In genomic region chr19:2543072-2543462, GRCh38 we compare ENCODE assay signal across 8 cellular contexts.
DNase-seq lines count a peak whose midpoint lies in the region; ATAC-seq and TF ChIP-seq lines count a peak whose summit lies in the region.
"Not testable (repeated sequence)": the region's sequence is repeated elsewhere in the genome, so short reads cannot be mapped to it uniquely, and the experiment has no call there.

No MANE protein-coding gene starts in this region.

- peak overlapping the region; percentile 55 to 85 (median 70) for H3K4me3 Mint-ChIP-seq in T-cell
- peak overlapping the region; percentile 75 for H3K4me3 Mint-ChIP-seq in activated naive CD8-positive, alpha-beta T cell treated with anti-CD3 and anti-CD28 coated beads, Interleukin-2, amount 10 ng/mL, durations not matched to agents 7 days and 5 days
- H3K4me3 Mint-ChIP-seq in effector memory CD8-positive, alpha-beta T cell = peak overlapping the region; percentile 35 to 84
- H3K4me3 Mint-ChIP-seq in immature natural killer cell = peak overlapping the region; percentile 62 to 76 (median 73)
- peak overlapping the region; percentile 68 for H3K4me3 Mint-ChIP-seq in nephron progenitor cell
- H3K4me3 Mint-ChIP-seq in stimulated activated naive B cell treated with anti-CD40 and anti-IgM and Interleukin-4, amounts not matched to agents 10 μg/mL and 1 μg/mL and 100 μg/mL, for 72 hours = peak overlapping the region; percentile 80 to 86

- not testable (repeated sequence) for H3K4me3 ChIP-seq in A673 (ENCODE audit: low read depth, low read length, poor library complexity, severe bottlenecking); HL-60 (replicated peaks; ENCODE audit: insufficient read depth, low read length)

- not testable (repeated sequence) for H3K36me3 Mint-ChIP-seq in T-cell; activated naive CD8-positive, alpha-beta T cell treated with anti-CD3 and anti-CD28 coated beads, Interleukin-2, amount 10 ng/mL, durations not matched to agents 7 days and 5 days; effector memory CD8-positive, alpha-beta T cell (ENCODE audit: insufficient read depth); immature natural killer cell; nephron progenitor cell (ENCODE audit: low read depth); stimulated activated naive B cell treated with anti-CD40 and anti-IgM and Interleukin-4, amounts not matched to agents 10 μg/mL and 1 μg/mL and 100 μg/mL, for 72 hours

- peaks cover 19 to 29% (median 25%) of the 10 kb centered on the region in 3 donors for H3K4me1 Mint-ChIP-seq in T-cell
- peaks cover 15% of the 10 kb centered on the region for H3K4me1 Mint-ChIP-seq in activated naive CD8-positive, alpha-beta T cell treated with anti-CD3 and anti-CD28 coated beads, Interleukin-2, amount 10 ng/mL, durations not matched to agents 7 days and 5 days
- H3K4me1 Mint-ChIP-seq in effector memory CD8-positive, alpha-beta T cell (ENCODE audit: low read depth in 2 of 2) = peaks cover 9 to 12% of the 10 kb centered on the region in 2 donors
- peaks cover 26 to 33% of the 10 kb centered on the region in 2 donors for H3K4me1 Mint-ChIP-seq in immature natural killer cell
- H3K4me1 Mint-ChIP-seq in nephron progenitor cell = peaks cover 56% of the 10 kb centered on the region
- peaks cover 32 to 51% of the 10 kb centered on the region in 2 donors for H3K4me1 Mint-ChIP-seq in stimulated activated naive B cell treated with anti-CD40 and anti-IgM and Interleukin-4, amounts not matched to agents 10 μg/mL and 1 μg/mL and 100 μg/mL, for 72 hours

- peak in 2 of 4 experiments; percentile 5 to 6 for ATAC-seq in T-cell (replicated peaks in 1 of 4)
- not testable (repeated sequence) for ATAC-seq in activated naive CD8-positive, alpha-beta T cell treated with anti-CD3 and anti-CD28 coated beads, Interleukin-2, amount 10 ng/mL, durations not matched to agents 7 days and 5 days (ENCODE audit: low read depth); effector memory CD8-positive, alpha-beta T cell (replicated peaks); stimulated activated naive B cell treated with anti-CD40 and anti-IgM and Interleukin-4, amounts not matched to agents 10 μg/mL and 1 μg/mL and 100 μg/mL, for 72 hours (replicated peaks)

- CTCF ChIA-PET in A673 (lab: Charles Lee) = interaction anchor here (0.5 to 0.6 kb wide), 2 partner anchors 174 to 565 kb away, joined by 5 to 6 read pairs; no protein-coding TSS in a partner anchor
- CTCF ChIA-PET in T-cell (lab: Charles Lee) = interaction anchor here in 1 of 2 donors (0.7 kb wide), 1 partner anchor 211 kb away, joined by 4 read pairs; no protein-coding TSS in a partner anchor

- peak overlapping the region; percentile 88 for H3K27ac ChIP-seq in A673 (ENCODE audit: low read depth, low read length, poor library complexity, severe bottlenecking)
- H3K27ac ChIP-seq in HL-60 (replicated peaks) = peak overlapping the region; percentile 94

- H3K27ac Mint-ChIP-seq in T-cell (peak overlapping the region; percentile 65 to 84), immature natural killer cell (peak overlapping the region; percentile 58 to 87 (median 80)), nephron progenitor cell (peak overlapping the region; percentile 99)
- H3K27ac Mint-ChIP-seq in activated naive CD8-positive, alpha-beta T cell treated with anti-CD3 and anti-CD28 coated beads, Interleukin-2, amount 10 ng/mL, durations not matched to agents 7 days and 5 days = peak overlapping the region; percentile 90
- peak overlapping the region in 1 of 2 donors; percentile 78 for H3K27ac Mint-ChIP-seq in effector memory CD8-positive, alpha-beta T cell
- peak overlapping the region; percentile 82 for H3K27ac Mint-ChIP-seq in stimulated activated naive B cell treated with anti-CD40 and anti-IgM and Interleukin-4, amounts not matched to agents 10 μg/mL and 1 μg/mL and 100 μg/mL, for 72 hours

- not testable (repeated sequence) for H3K27me3 ChIP-seq in A673 (replicated peaks; ENCODE audit: insufficient read depth, low read depth, low read length, poor library complexity); HL-60 (ENCODE audit: insufficient read depth, poor library complexity, severe bottlenecking)

- H3K9me3 ChIP-seq in A673 (ENCODE audit: low read depth, low read length, poor library complexity, severe bottlenecking) = not testable (repeated sequence)

- intact Hi-C loops in A673 (cut with micrococcal nuclease; ENCODE audit: unreplicated experiment) = loop anchor here (5.0 kb wide), 1 partner anchor 66 kb away; the partner anchor contains the start of gene GADD45B

- not testable (repeated sequence) for BruUV-seq in A673 (replicated peaks; lab: Mats Ljungman, UMichigan)

- POLR2A ChIA-PET in A673 (lab: Charles Lee; ENCODE audit: low non-redundant PET) = not testable (repeated sequence)
- POLR2A ChIA-PET in T-cell (lab: Charles Lee) = interaction anchor here in 1 of 2 donors (0.7 kb wide), 1 partner anchor 74 kb away, joined by 8 read pairs; no protein-coding TSS in a partner anchor
- POLR2A ChIA-PET in activated naive CD8-positive, alpha-beta T cell treated with anti-CD3 and anti-CD28 coated beads, Interleukin-2, amount 10 ng/mL, durations not matched to agents 7 days and 5 days (lab: Charles Lee) = interaction anchor here (0.7 to 4.6 kb wide), 13 partner anchors 9 to 86 kb away, joined by 3 to 75 read pairs (median 7); partner anchors contain the start of genes GADD45B and LMNB2

- DNase-seq in A673 (ENCODE audit: low spot score); HL-60 (ENCODE audit: low read depth in 1 of 2, low spot score in 1 of 2); T-cell; activated naive CD8-positive, alpha-beta T cell treated with anti-CD3 and anti-CD28 coated beads, Interleukin-2, amount 10 ng/mL, durations not matched to agents 7 days and 5 days; effector memory CD8-positive, alpha-beta T cell; immature natural killer cell; nephron progenitor cell; stimulated activated naive B cell treated with anti-CD40 and anti-IgM and Interleukin-4, amounts not matched to agents 10 μg/mL and 1 μg/mL and 100 μg/mL, for 72 hours: not testable (repeated sequence)

- H3K9me3 Mint-ChIP-seq in T-cell; activated naive CD8-positive, alpha-beta T cell treated with anti-CD3 and anti-CD28 coated beads, Interleukin-2, amount 10 ng/mL, durations not matched to agents 7 days and 5 days; effector memory CD8-positive, alpha-beta T cell; immature natural killer cell; nephron progenitor cell; stimulated activated naive B cell treated with anti-CD40 and anti-IgM and Interleukin-4, amounts not matched to agents 10 μg/mL and 1 μg/mL and 100 μg/mL, for 72 hours: not testable (repeated sequence)

- not testable (repeated sequence) for TF ChIP-seq CTCF in A673 (conservative IDR thresholded peaks at IDR 0.05; ENCODE audit: low read depth, low read length); HL-60 (IDR thresholded peaks at IDR 0.05; ENCODE audit: insufficient read depth, low read length); nephron progenitor cell (IDR thresholded peaks at IDR 0.05)

- H3K27me3 Mint-ChIP-seq in T-cell; activated naive CD8-positive, alpha-beta T cell treated with anti-CD3 and anti-CD28 coated beads, Interleukin-2, amount 10 ng/mL, durations not matched to agents 7 days and 5 days; effector memory CD8-positive, alpha-beta T cell; immature natural killer cell (ENCODE audit: low read depth in 3 of 3); nephron progenitor cell (ENCODE audit: low read depth, poor library complexity); stimulated activated naive B cell treated with anti-CD40 and anti-IgM and Interleukin-4, amounts not matched to agents 10 μg/mL and 1 μg/mL and 100 μg/mL, for 72 hours: not testable (repeated sequence)

- H3K36me3 ChIP-seq in A673 (ENCODE audit: insufficient read depth, low read length, poor library complexity, severe bottlenecking) = not testable (repeated sequence)

- peaks cover 29% of the 10 kb centered on the region for H3K4me1 ChIP-seq in A673 (ENCODE audit: insufficient read depth, low read length, poor library complexity, severe bottlenecking)
